In the genomic region with DNA sequence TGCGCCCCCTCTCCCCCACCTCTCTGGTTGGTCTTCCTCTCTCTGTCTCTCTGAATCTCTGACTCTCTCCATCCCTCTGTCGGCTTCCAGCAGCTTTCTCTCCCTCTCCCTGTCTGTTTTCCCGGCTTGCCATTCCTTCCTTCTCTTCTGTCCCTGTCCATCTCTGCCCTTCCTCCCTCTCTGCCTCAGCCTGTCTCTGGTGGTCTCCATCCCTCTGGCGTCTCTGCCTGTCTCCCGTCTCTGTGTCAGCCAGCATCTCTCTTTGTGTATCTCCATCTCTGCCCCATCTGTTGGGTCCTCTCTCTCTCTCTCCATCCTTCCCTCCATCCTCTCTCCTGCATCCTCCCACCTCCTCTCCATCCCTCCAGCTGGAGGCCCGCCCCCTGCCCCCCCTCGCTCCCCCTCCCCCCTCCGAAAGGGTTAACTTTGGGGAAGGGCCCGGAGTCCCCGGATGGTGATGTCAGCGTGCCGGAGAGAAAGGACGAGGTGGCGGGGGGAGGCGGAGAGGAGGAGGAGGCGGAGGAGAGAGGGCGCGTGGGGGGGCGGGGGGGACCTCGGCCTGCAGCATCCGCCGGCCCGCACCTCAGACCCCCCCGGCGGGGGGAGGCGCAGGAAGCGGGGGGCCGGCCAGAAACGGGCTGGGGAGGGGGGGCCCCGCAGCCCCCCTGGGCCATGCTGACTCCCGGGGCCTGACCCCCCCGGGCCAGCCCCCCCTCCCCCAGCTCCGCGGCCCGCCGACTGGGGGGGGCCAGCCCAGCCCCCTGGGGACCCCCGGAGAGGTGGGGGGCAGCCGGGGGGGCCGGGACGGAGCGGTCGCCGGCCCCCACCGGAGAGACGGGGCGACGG, we compare ENCODE assay signal across 8 cellular contexts. TPM values are rescaled to one million over a fixed set of nuclear protein-coding genes. Genes with fewer than 3 reads are reported as not detected.
DNase-seq lines count a peak whose midpoint lies in the region; ATAC-seq and TF ChIP-seq lines count a peak whose summit lies in the region.

A gene (plus strand): TSS at position 450 of the 846 bp plus-strand sequence. CDS start 446 bp downstream, outside the sequence.

- H3K4me2 ChIP-seq in mesendoderm (ENCODE audit: low read length) = peak within 1 kb of the TSS; percentile 48

- H3K79me1 ChIP-seq in mesendoderm (ENCODE audit: low read length) = peaks cover 3% of the 10 kb centered on the region

- H3K4ac ChIP-seq in mesendoderm (ENCODE audit: low read depth, low read length) = peak within 1 kb of the TSS; percentile 90

- peak within 1 kb of the TSS; percentile 88 for H2BK120ac ChIP-seq in mesendoderm (ENCODE audit: low read depth, low read length)

- peak within 1 kb of the TSS; percentile 42 for H3K4me3 ChIP-seq in WERI-Rb-1 (ENCODE audit: low read depth, low read length)
- peak within 1 kb of the TSS; percentile 13 for H3K4me3 ChIP-seq in colonic mucosa
- no peak within 1 kb of the TSS for H3K4me3 ChIP-seq in mesendoderm (ENCODE audit: low read length)
- peak within 1 kb of the TSS; percentile 21 to 58 for H3K4me3 ChIP-seq in stomach smooth muscle (ENCODE audit: low read length in 2 of 2)

- H3K9me3 ChIP-seq in WERI-Rb-1 (ENCODE audit: severe bottlenecking) = no peaks in the 10 kb centered on the region
- no peaks in the 10 kb centered on the region for H3K9me3 ChIP-seq in colonic mucosa
- no peaks in the 10 kb centered on the region for H3K9me3 ChIP-seq in stomach smooth muscle (ENCODE audit: control insufficient read depth in 2 of 2, low read length in 2 of 2)

- H3K23ac ChIP-seq in mesendoderm (ENCODE audit: low read length) = no peak within 1 kb of the TSS

- H3K36me3 ChIP-seq in WERI-Rb-1 = peaks cover 15% of the 10 kb centered on the region
- H3K36me3 ChIP-seq in colonic mucosa = no peaks in the 10 kb centered on the region
- H3K36me3 ChIP-seq in mesendoderm (ENCODE audit: control insufficient read depth, insufficient read depth, low read length) = no peaks in the 10 kb centered on the region
- peaks cover 0 to 4% of the 10 kb centered on the region in 2 donors for H3K36me3 ChIP-seq in stomach smooth muscle (ENCODE audit: control insufficient read depth in 2 of 2, insufficient read depth in 2 of 2, low read length in 2 of 2)

- no peaks in the 10 kb centered on the region for H3K27me3 ChIP-seq in WERI-Rb-1 (ENCODE audit: insufficient read depth, low read depth, severe bottlenecking)
- peaks cover 3% of the 10 kb centered on the region for H3K27me3 ChIP-seq in colonic mucosa
- H3K27me3 ChIP-seq in mesendoderm (ENCODE audit: insufficient read depth, low read length, poor library complexity) = no peaks in the 10 kb centered on the region
- no peaks in the 10 kb centered on the region for H3K27me3 ChIP-seq in stomach smooth muscle (ENCODE audit: control insufficient read depth in 1 of 2, insufficient read depth in 2 of 2, low read length in 2 of 2)

- H2BK15ac ChIP-seq in mesendoderm (replicated peaks; ENCODE audit: low read depth) = peak within 1 kb of the TSS; percentile 27

- H3K9ac ChIP-seq in colonic mucosa (ENCODE audit: low read depth in 2 of 2, low read length in 2 of 2) (peak within 1 kb of the TSS in 1 of 2 donors; percentile 35), mesendoderm (ENCODE audit: low read length) (peak within 1 kb of the TSS; percentile 68), stomach smooth muscle (ENCODE audit: low read length in 2 of 2) (peak within 1 kb of the TSS in 1 of 2 donors; percentile 23)

- H4K8ac ChIP-seq in mesendoderm (ENCODE audit: low read depth, low read length) = no peak within 1 kb of the TSS

- peaks cover 4% of the 10 kb centered on the region for H3K79me2 ChIP-seq in mesendoderm (ENCODE audit: control insufficient read depth, insufficient read depth, low read length)

- H3K4me1 ChIP-seq in colonic mucosa (peaks cover 4% of the 10 kb centered on the region), mesendoderm (ENCODE audit: control insufficient read depth, low read depth, low read length) (peaks cover 2% of the 10 kb centered on the region), stomach smooth muscle (ENCODE audit: control insufficient read depth, insufficient read depth, low read length) (peaks cover 28% of the 10 kb centered on the region)

- peak within 1 kb of the TSS; percentile 81 for H3K56ac ChIP-seq in mesendoderm (ENCODE audit: low read length)

- H2BK5ac ChIP-seq in mesendoderm (ENCODE audit: low read length) = no peak within 1 kb of the TSS

- H2AK5ac ChIP-seq in mesendoderm (ENCODE audit: low read length) = no peak within 1 kb of the TSS

- H4K5ac ChIP-seq in mesendoderm (ENCODE audit: low read length) = no peak within 1 kb of the TSS

- ATAC-seq in HG02642 (IDR thresholded peaks at IDR 0.05; ENCODE audit: poor library complexity, unreplicated experiment) = no peak

- no peak for TF ChIP-seq CTCF in WERI-Rb-1 (IDR thresholded peaks at IDR 0.05; ENCODE audit: low read depth, low read length)
- TF ChIP-seq CTCF in colonic mucosa (IDR thresholded peaks at IDR 0.05) = no peak

- peak; percentile 81 for DNase-seq in Ammon's horn (ENCODE audit: low spot score)
- DNase-seq in NCI-H1048 (lab: John Stamatoyannopoulos, UW) = peak; percentile 13
- DNase-seq in WERI-Rb-1 = peak; percentile 86
- no peak for DNase-seq in colonic mucosa
- peak; percentile 92 for DNase-seq in mesendoderm
- no peak for DNase-seq in KG1 (lab: John Stamatoyannopoulos, UW)

- peak within 1 kb of the TSS; percentile 48; the same call in 1 of the 2 replicates for H3K27ac ChIP-seq in WERI-Rb-1
- no peak within 1 kb of the TSS for H3K27ac ChIP-seq in colonic mucosa
- H3K27ac ChIP-seq in mesendoderm (ENCODE audit: low read depth, low read length) = no peak within 1 kb of the TSS
- peak within 1 kb of the TSS; percentile 49 for H3K27ac ChIP-seq in stomach smooth muscle (ENCODE audit: low read length)

- WGBS in mesendoderm (ENCODE audit: extremely low coverage, insufficient coverage, low lambda C conversion rate) = no CpG with 5 or more reads among the region's 47 CpGs

- H3K18ac ChIP-seq in mesendoderm (ENCODE audit: low read length) = peak within 1 kb of the TSS; percentile 96

- intact Hi-C loops in colonic mucosa (cut with DNase I) = no loop called here

RNA-seq across cellular contexts. Expression of the gene that starts here (rescaled TPM):
- 1 to 10 TPM in 1 of 2 donors, under 1 TPM in 1; 0.59 to 2.3 TPM for total RNA-seq in colonic mucosa
- 11.0 TPM for polyA plus RNA-seq in mesendoderm (2013, experiment 1 of 2)
- polyA plus RNA-seq in mesendoderm (2013, experiment 2 of 2) = 10.9 TPM

Comparison
In these comparisons a context has a peak if more than half of its experiments do, and no peak if none do; other contexts are left out.
1. DNase-seq: peak in Ammon's horn (single experiment), NCI-H1048 (single experiment), WERI-Rb-1 (single experiment) and mesendoderm (single experiment); none in colonic mucosa (single experiment) and KG1 (single experiment).
2. H3K27ac ChIP-seq: peak in WERI-Rb-1 (single experiment) and stomach smooth muscle (single experiment); none in colonic mucosa (single experiment) and mesendoderm (single experiment).